1 cellular context compared by ENCODE assay signal in the genomic region with DNA sequence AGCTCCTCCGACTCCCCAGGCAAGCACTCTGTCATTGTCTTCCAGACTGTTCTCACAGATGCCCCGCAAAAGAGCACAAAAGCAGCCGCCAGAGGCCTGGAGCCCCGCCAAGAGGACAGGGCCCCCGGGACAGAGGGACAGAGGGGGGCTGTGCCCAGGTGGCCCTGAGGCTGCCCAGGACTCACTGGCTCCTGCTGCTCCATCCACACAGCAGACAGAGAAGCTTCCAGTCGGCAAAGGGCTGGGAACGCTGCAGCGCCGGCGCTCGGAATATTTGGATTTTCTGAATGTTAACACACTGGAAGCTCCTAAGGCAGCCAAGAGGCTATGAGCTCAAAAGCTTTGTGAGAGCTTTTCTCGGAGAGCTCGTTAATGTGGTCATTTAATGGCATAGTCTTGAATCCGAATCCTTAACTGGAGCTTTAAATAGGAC.
TF ChIP-seq lines count a peak whose summit lies in the region.

No MANE protein-coding gene starts in this region.

TF ChIP-seq in IMR-90, 13 proteins besides CTCF, POLR2A, EP300 and RAD21 (continued from another document):
- TF ChIP-seq MXI1 (IDR thresholded peaks at IDR 0.05; ENCODE audit: borderline replicate concordance, low read depth, low read length): no peak
- TF ChIP-seq RCOR1 (IDR thresholded peaks at IDR 0.05; ENCODE audit: insufficient replicate concordance, low read length): no peak
- no peak for TF ChIP-seq CHD1 (IDR thresholded peaks at IDR 0.05; ENCODE audit: low read depth, low read length)
- no peak for TF ChIP-seq RFX5 (IDR thresholded peaks at IDR 0.05; ENCODE audit: low read depth, low read length)
- TF ChIP-seq CEBPB (IDR thresholded peaks at IDR 0.05; ENCODE audit: low read depth, low read length): no peak
- no peak for TF ChIP-seq SMC3 (IDR thresholded peaks at IDR 0.05; ENCODE audit: low read depth, low read length)
